8 cellular contexts compared by ENCODE assay signal in genomic region chr19:10289836-10290438, GRCh38. TPM values are rescaled to one million over a fixed set of nuclear protein-coding genes. Genes with fewer than 3 reads are reported as not detected.
A peak's percentile ranks its signal among the peaks of the same experiment; 100 is the strongest.
DNase-seq lines count a peak whose midpoint lies in the region; ATAC-seq and TF ChIP-seq lines count a peak whose summit lies in the region.

Gene ICAM5 (plus strand): TSS chr19:10289952. CDS start chr19:10290044, 92 bp downstream.

- H3K4me3 Mint-ChIP-seq in glutamatergic neuron (ENCODE audit: unreplicated experiment), result peak within 1 kb of the TSS; percentile 74

- no peaks in the 10 kb centered on the region for H3K36me3 Mint-ChIP-seq in glutamatergic neuron (ENCODE audit: unreplicated experiment)

- no peaks in the 10 kb centered on the region for H3K36me3 ChIP-seq in KMS-11 (ENCODE audit: insufficient read depth)

- ATAC-seq in HG03095 (IDR thresholded peaks at IDR 0.05; ENCODE audit: unreplicated experiment), result no peak
- ATAC-seq in GM19023 (IDR thresholded peaks at IDR 0.05; ENCODE audit: unreplicated experiment), result no peak

- peaks cover 38% of the 10 kb centered on the region for H3K27me3 Mint-ChIP-seq in glutamatergic neuron (ENCODE audit: unreplicated experiment)

- TF ChIP-seq CTCF in KMS-11 (conservative IDR thresholded peaks at IDR 0.05; ENCODE audit: low read depth, low read length), result no peak
- no peak for TF ChIP-seq CTCF in glutamatergic neuron (IDR thresholded peaks at IDR 0.05; ENCODE audit: partially characterized antibody, unreplicated experiment)

- no peaks in the 10 kb centered on the region for H4K20me1 ChIP-seq in KMS-11 (ENCODE audit: insufficient read depth)

- peak within 1 kb of the TSS; percentile 88 for H3K4me2 ChIP-seq in KMS-11

- H3K27ac ChIP-seq in KMS-11, result peak within 1 kb of the TSS; percentile 42; the same call in 1 of the 2 replicates

- H2AFZ ChIP-seq in KMS-11 (ENCODE audit: low read depth), result peak within 1 kb of the TSS; percentile 99

- H3K27me3 ChIP-seq in KMS-11 (ENCODE audit: insufficient read depth, low read depth), result peaks cover 26% of the 10 kb centered on the region

- H3K9me3 Mint-ChIP-seq in glutamatergic neuron (ENCODE audit: unreplicated experiment), result peaks cover 14% of the 10 kb centered on the region

- no peaks in the 10 kb centered on the region for H3K79me2 ChIP-seq in KMS-11 (ENCODE audit: insufficient read depth, low read depth)

- H3K4me1 ChIP-seq in KMS-11 (ENCODE audit: low read depth, poor library complexity, severe bottlenecking), result peaks cover 25% of the 10 kb centered on the region

- H3K4me3 ChIP-seq in KMS-11 (IDR thresholded peaks at IDR 0.05; ENCODE audit: insufficient read depth, low read depth, low read length), result no peak within 1 kb of the TSS

- DNase-seq in COLO668 (lab: John Stamatoyannopoulos, UW; ENCODE audit: unreplicated experiment) (peak; percentile 30), glutamatergic neuron (peak; percentile 40), ecto neural progenitor cell (ENCODE audit: low spot score) (no peak)
- DNase-seq in activated CD8-positive, alpha-beta memory T cell treated with anti-CD3 and anti-CD28 coated beads, Interleukin-2, amount 50 U/mL, for 48 hours, result peak; percentile 75
- peak; percentile 61 for DNase-seq in stimulated activated CD4-positive, alpha-beta T cell treated with anti-CD3 and anti-CD28 coated beads, Interleukin-15, amount 100 ng/mL, for 24 hours

- H3K4me1 Mint-ChIP-seq in glutamatergic neuron (ENCODE audit: low read depth, unreplicated experiment), result peaks cover 5% of the 10 kb centered on the region

- peak within 1 kb of the TSS; percentile 46; the same call in 1 of the 2 replicates for H3K9ac ChIP-seq in KMS-11

- no peak within 1 kb of the TSS for H3K27ac Mint-ChIP-seq in glutamatergic neuron (ENCODE audit: unreplicated experiment)

RNA-seq across cellular contexts. Expression of gene ICAM5, which starts in this region (rescaled TPM):
- total RNA-seq in glutamatergic neuron (ENCODE audit: unreplicated experiment), result 3.6 TPM
